In the genomic region with DNA sequence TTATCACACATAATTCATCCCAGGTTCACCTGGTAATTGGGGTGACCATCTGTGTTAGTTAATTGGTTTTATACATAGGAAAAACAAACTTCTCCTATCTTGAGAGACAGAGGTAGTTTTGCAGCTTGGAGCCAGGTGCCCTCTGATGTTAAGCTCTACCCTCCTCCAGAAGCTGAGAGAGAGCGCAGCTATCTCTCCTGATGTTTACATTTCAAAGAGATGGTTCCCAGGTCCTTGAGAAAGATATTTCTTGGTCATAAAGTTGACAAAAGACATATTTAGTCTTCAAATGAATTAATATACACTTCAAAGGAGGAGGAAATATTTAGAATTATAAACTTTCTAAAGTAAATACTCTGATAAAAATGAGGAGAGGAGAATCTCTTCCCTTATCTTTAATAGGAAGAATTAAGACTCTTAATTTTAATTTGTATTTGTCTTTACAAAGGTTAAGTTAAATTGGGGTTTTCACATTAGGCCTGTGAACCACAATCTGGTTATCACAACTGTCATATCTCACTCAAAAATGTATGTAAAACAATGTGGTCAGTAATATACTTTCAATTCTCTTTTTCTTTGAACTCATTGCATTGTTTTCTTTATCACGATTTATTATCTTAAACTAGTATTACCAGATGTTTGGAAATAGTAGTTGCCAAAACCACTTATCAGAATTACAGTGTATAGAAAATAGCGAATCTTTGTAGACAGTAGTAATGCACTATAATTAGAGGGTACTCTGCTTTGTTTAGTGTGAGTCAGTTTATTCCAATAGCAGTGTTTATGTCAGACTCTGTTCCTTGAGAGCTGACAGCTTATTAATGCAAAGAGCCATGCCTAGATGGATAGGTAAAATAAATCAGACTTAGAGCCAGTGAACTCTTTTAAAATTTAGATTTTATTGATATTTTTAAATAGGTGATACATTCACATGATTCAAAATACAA, we compare ENCODE assay signal across 11 cellular contexts. TPM values are rescaled to one million over a fixed set of nuclear protein-coding genes. Genes with fewer than 3 reads are reported as not detected.
A peak's percentile ranks its signal among the peaks of the same experiment; 100 is the strongest.
DNase-seq lines count a peak whose midpoint lies in the region; ATAC-seq and TF ChIP-seq lines count a peak whose summit lies in the region.
"Had no signal": no experiment of that assay in that cellular context is flagged by ENCODE, and none has a peak within 500 bp of the region (broad histone marks: within the 10 kb centered on the region; RNA-seq: fewer than 3 reads in every experiment).

No MANE protein-coding gene starts in this region.

- no peak for TF ChIP-seq CTCF in lower leg skin (IDR thresholded peaks at IDR 0.05)
- no peak for TF ChIP-seq CTCF in right atrium auricular region (IDR thresholded peaks at IDR 0.05)

- H3K4me3 ChIP-seq in aorta (ENCODE audit: low read length in 2 of 2) (no peak overlapping the region), lower leg skin (ENCODE audit: low read depth, poor library complexity, severe bottlenecking) (no peak overlapping the region), right atrium auricular region (no peak overlapping the region)
- H3K4me3 ChIP-seq: Peyer's patch had no signal

- H3K36me3 ChIP-seq in aorta (ENCODE audit: control insufficient read depth in 1 of 2, insufficient read depth in 2 of 2, low read length in 1 of 2) (no peaks in the 10 kb centered on the region), right atrium auricular region (no peaks in the 10 kb centered on the region)
- H3K36me3 ChIP-seq: Peyer's patch had no signal

- H3K27me3 ChIP-seq in aorta (ENCODE audit: control insufficient read depth in 1 of 2, insufficient read depth in 2 of 2, low read length in 1 of 2) (no peaks in the 10 kb centered on the region), right atrium auricular region (no peaks in the 10 kb centered on the region)
- H3K27me3 ChIP-seq: Peyer's patch had no signal

- intact Hi-C loops in aorta (cut with DNase I), result no loop called here
- intact Hi-C loops in lower leg skin (cut with DNase I; ENCODE audit: low total_unique reads), result no loop called here

- TF ChIP-seq POLR2A in lower leg skin (IDR thresholded peaks at IDR 0.05), result no peak

- no peaks in the 10 kb centered on the region for H3K4me1 ChIP-seq in aorta (ENCODE audit: control insufficient read depth in 1 of 2, insufficient read depth in 2 of 2, low read length in 2 of 2)
- no peaks in the 10 kb centered on the region for H3K4me1 ChIP-seq in right atrium auricular region
- H3K4me1 ChIP-seq: Peyer's patch had no signal

- ATAC-seq in GM18502 (IDR thresholded peaks at IDR 0.05; ENCODE audit: poor library complexity, unreplicated experiment), result peak; percentile 93
- peak; percentile 80 for ATAC-seq in GM21717 (IDR thresholded peaks at IDR 0.05; ENCODE audit: unreplicated experiment)
- peak; percentile 76 for ATAC-seq in HG03439 (IDR thresholded peaks at IDR 0.05; ENCODE audit: unreplicated experiment)
- no peak for ATAC-seq in aorta (ENCODE audit: low FRiP score)

- H3K9me3 ChIP-seq in aorta (ENCODE audit: control insufficient read depth, low read length) (peaks cover 5% of the 10 kb centered on the region), right atrium auricular region (peaks cover 0 to 9% of the 10 kb centered on the region in 2 donors)
- H3K9me3 ChIP-seq: Peyer's patch had no signal

- WGBS in aorta, 2 donors, result 21 to 23% methylated on average over 3 of the region's 3 CpGs
- WGBS in lower leg skin, 2 donors, result 36 to 39% methylated on average over 3 of the region's 3 CpGs

- peak; percentile 67 for DNase-seq in NCI-H82 treated with DMSO at 0.1 percent for 48 hours (lab: John Stamatoyannopoulos, UW; ENCODE audit: unreplicated experiment)
- no peak for DNase-seq in aorta
- DNase-seq in NCI-H1694 treated with DMSO at 0.1 percent for 48 hours (lab: John Stamatoyannopoulos, UW), result no peak
- no peak for DNase-seq in lower leg skin (ENCODE audit: low spot score in 2 of 2)
- no peak for DNase-seq in right atrium auricular region (ENCODE audit: low spot score)
- DNase-seq: activated CD4-positive, alpha-beta T cell treated with anti-CD3 and anti-CD28 coated beads, Interleukin-2, amount 10 ng/mL, durations not matched to agents 7 days and 5 days; CD4-positive, CD25-positive, alpha-beta regulatory T cell; Peyer's patch had no signal

- H3K27ac ChIP-seq in aorta (ENCODE audit: low read depth in 1 of 2, low read length in 2 of 2) (no peak overlapping the region), right atrium auricular region (no peak overlapping the region)
- H3K27ac ChIP-seq: Peyer's patch had no signal

RNA-seq across cellular contexts. Expression of a gene that starts 26.7 kb away (rescaled TPM):
- total RNA-seq in aorta, result not detected
- polyA plus RNA-seq in aorta, result under 1 TPM in 1 of 2 donors, not detected in 1; 0.08 TPM
- total RNA-seq in lower leg skin, result 1 to 10 TPM in 1 of 4 donors, under 1 TPM in 1, not detected in 2; 0.54 to 1.3 TPM
- total RNA-seq in right atrium auricular region, result not detected
- total RNA-seq: activated CD4-positive, alpha-beta T cell treated with anti-CD3 and anti-CD28 coated beads, Interleukin-2, amount 10 ng/mL, durations not matched to agents 7 days and 5 days; CD4-positive, CD25-positive, alpha-beta regulatory T cell; Peyer's patch had no signal
- polyA plus RNA-seq: CD4-positive, CD25-positive, alpha-beta regulatory T cell had no signal

RNA-seq across cellular contexts. Expression of a gene that starts 30.2 kb away (rescaled TPM):
- total RNA-seq in aorta (not detected), lower leg skin (10 to 100 TPM; 15.2 to 34.2 (median 16.9) TPM), right atrium auricular region (not detected)
- under 1 TPM in 1 of 2 donors, not detected in 1; 0.15 TPM for polyA plus RNA-seq in aorta
- total RNA-seq: activated CD4-positive, alpha-beta T cell treated with anti-CD3 and anti-CD28 coated beads, Interleukin-2, amount 10 ng/mL, durations not matched to agents 7 days and 5 days; CD4-positive, CD25-positive, alpha-beta regulatory T cell; Peyer's patch had no signal
- polyA plus RNA-seq: CD4-positive, CD25-positive, alpha-beta regulatory T cell had no signal

RNA-seq across cellular contexts. Expression of a gene that starts 44.4 kb away (rescaled TPM):
- total RNA-seq in aorta (not detected), lower leg skin (10 to 100 TPM in 3 of 4 donors, 1 to 10 TPM in 1; 7.3 to 66.5 (median 15.8) TPM), right atrium auricular region (not detected)
- under 1 TPM in 1 of 2 donors, not detected in 1; 0.51 TPM for polyA plus RNA-seq in aorta
- total RNA-seq: activated CD4-positive, alpha-beta T cell treated with anti-CD3 and anti-CD28 coated beads, Interleukin-2, amount 10 ng/mL, durations not matched to agents 7 days and 5 days; CD4-positive, CD25-positive, alpha-beta regulatory T cell; Peyer's patch had no signal
- polyA plus RNA-seq: CD4-positive, CD25-positive, alpha-beta regulatory T cell had no signal

Comparison
In these comparisons a context has a peak if more than half of its experiments do, and no peak if none do; other contexts are left out.
1. RNA of a gene that starts 30.2 kb away (total RNA-seq): 15.2 to 34.2 TPM in lower leg skin; not detected in aorta and not detected in right atrium auricular region; every median in the first group is over 10 times any median in the second.
2. RNA of a gene that starts 44.4 kb away (total RNA-seq): 7.3 to 66.5 TPM in lower leg skin; not detected in aorta and not detected in right atrium auricular region; every median in the first group is over 4 times any median in the second.